9 cellular contexts compared by ENCODE assay signal in genomic region chr20:54017846-54018245, GRCh38. TPM values are rescaled to one million over a fixed set of nuclear protein-coding genes. Genes with fewer than 3 reads are reported as not detected.
DNase-seq lines count a peak whose midpoint lies in the region; ATAC-seq lines count a peak whose summit lies in the region.
"Had no signal": no experiment of that assay in that cellular context is flagged by ENCODE, and none has a peak within 500 bp of the region (broad histone marks: within the 10 kb centered on the region; RNA-seq: fewer than 3 reads in every experiment).

No MANE protein-coding gene starts in this region.

- intact Hi-C loops in sciatic nerve (cut with DNase I): no loop called here

- peak overlapping the region; percentile 1 to 84 (median 50) for H3K4me3 Mint-ChIP-seq in IgD-negative memory B cell

- DNase-seq in sciatic nerve (ENCODE audit: low spot score) (no peak), NCI-H345 (lab: John Stamatoyannopoulos, UW) (no peak), SW480 (ENCODE audit: low spot score) (no peak), NCI-H2227 (lab: John Stamatoyannopoulos, UW; ENCODE audit: unreplicated experiment) (no peak), NCI-H2171 (lab: John Stamatoyannopoulos, UW) (no peak)
- DNase-seq: foreskin fibroblast had no signal

- H3K36me3 Mint-ChIP-seq in IgD-negative memory B cell: no peaks in the 10 kb centered on the region

- H3K27me3 Mint-ChIP-seq in IgD-negative memory B cell: no peaks in the 10 kb centered on the region

- H3K27ac Mint-ChIP-seq in IgD-negative memory B cell: peak overlapping the region; percentile 6 to 95 (median 85)

- H3K9me3 Mint-ChIP-seq in IgD-negative memory B cell: no peaks in the 10 kb centered on the region

- H3K4me1 Mint-ChIP-seq in IgD-negative memory B cell: peaks cover 15 to 20% (median 16%) of the 10 kb centered on the region in 3 donors

- ATAC-seq in GM19043 (IDR thresholded peaks at IDR 0.05; ENCODE audit: low read depth, unreplicated experiment) (peak; percentile 89), HG02642 (IDR thresholded peaks at IDR 0.05; ENCODE audit: poor library complexity, unreplicated experiment) (peak; percentile 94), sciatic nerve (peak; percentile 71)

RNA-seq across cellular contexts. Expression of gene BCAS1, which starts 52.5 kb away (rescaled TPM):
- polyA plus RNA-seq in IgD-negative memory B cell: 1.8 TPM
- 117 TPM for total RNA-seq in sciatic nerve
